In genomic region chr10:22226599-22226998, GRCh38 we compare ENCODE assay signal across 11 cellular contexts. TPM values are rescaled to one million over a fixed set of nuclear protein-coding genes. Genes with fewer than 3 reads are reported as not detected.
"Had no signal": no experiment of that assay in that cellular context is flagged by ENCODE, and none has a peak within 500 bp of the region (broad histone marks: within the 10 kb centered on the region; RNA-seq: fewer than 3 reads in every experiment).

No MANE protein-coding gene starts in this region.

- H3K4me3 Mint-ChIP-seq: IgD-negative memory B cell had no signal

- DNase-seq: GM23248, GOT3, H7, Karpas-422 had no signal

- H2AFZ ChIP-seq: GM23248 had no signal

- ATAC-seq: HCT116, HepG2 had no signal

- H3K4me3 ChIP-seq: GM23248, HAP-1 had no signal

- H3K27ac ChIP-seq: GM23248, HL-60, KMS-11 had no signal

- H3K4me2 ChIP-seq: KMS-11 had no signal

- H3K9me3 ChIP-seq: HAP-1 had no signal

- H3K9ac ChIP-seq: GM23248, KMS-11 had no signal

- H3K36me3 ChIP-seq: HAP-1 had no signal

- H3K27ac Mint-ChIP-seq: IgD-negative memory B cell had no signal

RNA-seq across cellular contexts. Expression of gene EBLN1, which starts 8.8 kb away (rescaled TPM):
- total RNA-seq: GM23248, H4, H7, HepG2 had no signal
